Comparison of ENCODE assay signal across 18 cellular contexts in genomic region chr2:128433911-128434550, GRCh38.
DNase-seq lines count a peak whose midpoint lies in the region; ATAC-seq and TF ChIP-seq lines count a peak whose summit lies in the region.
"Had no signal": no experiment of that assay in that cellular context is flagged by ENCODE, and none has a peak within 500 bp of the region (broad histone marks: within the 10 kb centered on the region; RNA-seq: fewer than 3 reads in every experiment).

No MANE protein-coding gene starts in this region.

- H3K36me3 ChIP-seq in SU-DHL-6 (ENCODE audit: low read length) (no peaks in the 10 kb centered on the region), tibial artery (no peaks in the 10 kb centered on the region), psoas muscle (ENCODE audit: insufficient read depth in 1 of 2, low read depth in 1 of 2) (no peaks in the 10 kb centered on the region), mesenchymal stem cell (ENCODE audit: control insufficient read depth in 1 of 2, insufficient read depth in 2 of 2, low read depth in 1 of 2, low read length in 2 of 2) (no peaks in the 10 kb centered on the region)

- DNase-seq in activated effector memory CD4-positive, alpha-beta T cell treated with anti-CD3 and anti-CD28 coated beads, Interleukin-2, amount 50 U/mL, for 16 hours = peak; percentile 33
- no peak for DNase-seq in activated effector memory CD4-positive, alpha-beta T cell treated with Interleukin-2 at 50 U/mL for 16 hours
- DNase-seq in neural crest cell (ENCODE audit: low read depth, low spot score) = no peak
- peak; percentile 6 to 31 for DNase-seq in tibial artery
- no peak for DNase-seq in DMS 273 (lab: John Stamatoyannopoulos, UW; ENCODE audit: unreplicated experiment)
- DNase-seq in psoas muscle = no peak
- DNase-seq in mesenchymal stem cell = no peak
- DNase-seq: 8988T; CD8-positive, alpha-beta T cell; KBM-7; MV-4-11; NCI-H1694 treated with DMSO at 0.1 percent for 48 hours; NCI-H510A; NCI-H82; RPMI8226; SIG-M5 had no signal

- no peak overlapping the region for H3K23ac ChIP-seq in mesenchymal stem cell (ENCODE audit: low read length in 2 of 2)

- peaks cover 7% of the 10 kb centered on the region for H3K4me1 Mint-ChIP-seq in neural crest cell
- H3K4me1 Mint-ChIP-seq: B cell had no signal

- H2BK5ac ChIP-seq in mesenchymal stem cell (ENCODE audit: low read depth, low read length, poor library complexity, severe bottlenecking) = no peak overlapping the region

- H2BK12ac ChIP-seq in mesenchymal stem cell (ENCODE audit: low read length in 2 of 2) = no peak overlapping the region

- no peaks in the 10 kb centered on the region for H3K9me2 ChIP-seq in SU-DHL-6 (replicated peaks; ENCODE audit: insufficient read depth, low read length)

- no peak overlapping the region for H3K18ac ChIP-seq in mesenchymal stem cell (ENCODE audit: low read depth in 1 of 2, low read length in 2 of 2)

- H2AFZ ChIP-seq in SU-DHL-6 (ENCODE audit: low read depth, low read length, severe bottlenecking) (no peak overlapping the region), mesenchymal stem cell (ENCODE audit: low read depth, low read length) (no peak overlapping the region)

- H3K4me1 ChIP-seq in tibial artery (peaks cover 0 to 4% (median under 1%) of the 10 kb centered on the region in 4 donors), psoas muscle (no peaks in the 10 kb centered on the region), mesenchymal stem cell (ENCODE audit: control insufficient read depth, insufficient read depth, low read depth, low read length) (no peaks in the 10 kb centered on the region)

- H3K27me3 ChIP-seq in SU-DHL-6 (ENCODE audit: low read length) (no peaks in the 10 kb centered on the region), tibial artery (no peaks in the 10 kb centered on the region), psoas muscle (ENCODE audit: insufficient read depth in 3 of 3, low read length in 2 of 3) (no peaks in the 10 kb centered on the region), mesenchymal stem cell (ENCODE audit: control insufficient read depth in 1 of 2, insufficient read depth in 1 of 2, low read length in 2 of 2) (peaks cover 0 to 3% of the 10 kb centered on the region in 2 experiments)

- H2BK15ac ChIP-seq in mesenchymal stem cell (ENCODE audit: low read depth, poor library complexity, severe bottlenecking) = no peak overlapping the region

- H3K9me3 ChIP-seq in SU-DHL-6 (ENCODE audit: insufficient read depth, low read length) = no peaks in the 10 kb centered on the region
- H3K9me3 ChIP-seq in tibial artery = peaks cover 0 to 6% (median 0%) of the 10 kb centered on the region in 3 donors
- H3K9me3 ChIP-seq in psoas muscle = peaks cover 23% of the 10 kb centered on the region
- no peaks in the 10 kb centered on the region for H3K9me3 ChIP-seq in mesenchymal stem cell (ENCODE audit: control insufficient read depth, low read length)

- H3K4ac ChIP-seq in mesenchymal stem cell (ENCODE audit: low read depth in 1 of 2, low read length in 2 of 2) = no peak overlapping the region

- H3K14ac ChIP-seq in mesenchymal stem cell (ENCODE audit: low read length in 2 of 2) = no peak overlapping the region

- H4K91ac ChIP-seq in mesenchymal stem cell (ENCODE audit: low read length) = no peak overlapping the region

- no peaks in the 10 kb centered on the region for H3K79me2 ChIP-seq in SU-DHL-6 (ENCODE audit: insufficient read depth, low read length)

- no peak for ATAC-seq in psoas muscle
- ATAC-seq: CD8-positive, alpha-beta T cell had no signal

- H2AK5ac ChIP-seq in mesenchymal stem cell (ENCODE audit: low read length, severe bottlenecking) = no peak overlapping the region

- H3K9me3 Mint-ChIP-seq in neural crest cell = peaks cover 11% of the 10 kb centered on the region

- H3K36me3 Mint-ChIP-seq in neural crest cell (ENCODE audit: low read depth) = peaks cover 7% of the 10 kb centered on the region
- H3K36me3 Mint-ChIP-seq: CD8-positive, alpha-beta T cell had no signal

- WGBS in psoas muscle, 3 donors = 90 to 97% (median 91%) methylated on average over 3 of the region's 3 CpGs
- WGBS in mesenchymal stem cell = 97% methylated on average over 3 of the region's 3 CpGs

- no peak for TF ChIP-seq CTCF in SU-DHL-6 (IDR thresholded peaks at IDR 0.05; ENCODE audit: insufficient read depth, low read length, poor library complexity, severe bottlenecking)
- TF ChIP-seq CTCF in neural crest cell (conservative IDR thresholded peaks at IDR 0.05) = no peak
- TF ChIP-seq CTCF in tibial artery (IDR thresholded peaks at IDR 0.05) = no peak
- no peak for TF ChIP-seq CTCF in psoas muscle (IDR thresholded peaks at IDR 0.05)

- no peak overlapping the region for H3K4me3 Mint-ChIP-seq in neural crest cell
- H3K4me3 Mint-ChIP-seq: B cell; CD8-positive, alpha-beta T cell had no signal

- H3K9ac ChIP-seq in SU-DHL-6 (ENCODE audit: low read length) = no peak overlapping the region
- H3K9ac ChIP-seq in mesenchymal stem cell (ENCODE audit: low read length) = no peak overlapping the region

- no peaks in the 10 kb centered on the region for H4K20me1 ChIP-seq in SU-DHL-6 (ENCODE audit: low read depth, low read length)

- H3K4me3 ChIP-seq in SU-DHL-6 (ENCODE audit: insufficient read depth, low read length, poor library complexity, severe bottlenecking) (no peak overlapping the region), tibial artery (no peak overlapping the region), psoas muscle (no peak overlapping the region), mesenchymal stem cell (ENCODE audit: insufficient read depth in 1 of 2, low read depth in 1 of 2, low read length in 2 of 2) (no peak overlapping the region)

- H4K8ac ChIP-seq in mesenchymal stem cell (ENCODE audit: low read length) = no peak overlapping the region

- H3K27ac Mint-ChIP-seq in neural crest cell (ENCODE audit: unreplicated experiment) = peak overlapping the region; percentile 19
- H3K27ac Mint-ChIP-seq: B cell; CD8-positive, alpha-beta T cell had no signal

- peak overlapping the region; percentile 68; the same call in 1 of the 2 replicates for H3K27ac ChIP-seq in SU-DHL-6 (ENCODE audit: low read depth, low read length)
- no peak overlapping the region for H3K27ac ChIP-seq in tibial artery
- no peak overlapping the region for H3K27ac ChIP-seq in psoas muscle
- no peak overlapping the region for H3K27ac ChIP-seq in mesenchymal stem cell (ENCODE audit: low read length, poor library complexity, severe bottlenecking)

- H3K79me1 ChIP-seq in mesenchymal stem cell (replicated peaks; ENCODE audit: low read length, poor library complexity, severe bottlenecking) = no peaks in the 10 kb centered on the region

- H3F3A ChIP-seq in SU-DHL-6 (ENCODE audit: insufficient read depth) = no peaks in the 10 kb centered on the region

- H3K4me2 ChIP-seq in SU-DHL-6 (ENCODE audit: low read depth, low read length, poor library complexity, severe bottlenecking) (no peak overlapping the region), mesenchymal stem cell (ENCODE audit: low read length, poor library complexity, severe bottlenecking) (no peak overlapping the region)

- no peak overlapping the region for H2BK120ac ChIP-seq in mesenchymal stem cell (ENCODE audit: low read depth, low read length)

- intact Hi-C loops in tibial artery (cut with DNase I; ENCODE audit: low total_unique reads) (no loop called here), psoas muscle (cut with DNase I) (no loop called here)

- peaks cover 3% of the 10 kb centered on the region for H3K27me3 Mint-ChIP-seq in neural crest cell (ENCODE audit: low read depth)

Comparison
In these comparisons a context has a peak if more than half of its experiments do, and no peak if none do; other contexts are left out.
1. DNase-seq: peak in activated effector memory CD4-positive, alpha-beta T cell treated with anti-CD3 and anti-CD28 coated beads, Interleukin-2, amount 50 U/mL, for 16 hours (single experiment) and tibial artery (2 of 2); none in activated effector memory CD4-positive, alpha-beta T cell treated with Interleukin-2 at 50 U/mL for 16 hours (single experiment), neural crest cell (single experiment), DMS 273 (single experiment), psoas muscle (0 of 2) and mesenchymal stem cell (single experiment).